ENCODE assay signal across 1 cellular context in genomic region chr11:937853-938261, GRCh38.
TF ChIP-seq lines count a peak whose summit lies in the region.

No MANE protein-coding gene starts in this region.

TF ChIP-seq in K562, 482 proteins besides CTCF, POLR2A, EP300 and RAD21 (continues in another document):
- TF ChIP-seq ZNF12 (CRISPR knock-in tag; IDR thresholded peaks at IDR 0.05), result no peak
- TF ChIP-seq HMGXB4 (CRISPR knock-in tag; IDR thresholded peaks at IDR 0.05), result no peak
- TF ChIP-seq GTF2A2 (tag; IDR thresholded peaks at IDR 0.05), result no peak
- no peak for TF ChIP-seq RHOXF2B (CRISPR knock-in tag; conservative IDR thresholded peaks at IDR 0.05)
- no peak for TF ChIP-seq IRF2 (CRISPR knock-in tag; IDR thresholded peaks at IDR 0.05)
- TF ChIP-seq ESRRB (CRISPR knock-in tag; IDR thresholded peaks at IDR 0.05; ENCODE audit: borderline replicate concordance), result no peak
- no peak for TF ChIP-seq ZNF75A (CRISPR knock-in tag; IDR thresholded peaks at IDR 0.05)
- TF ChIP-seq E2F4 (CRISPR knock-in tag; IDR thresholded peaks at IDR 0.05; ENCODE audit: low read depth), result no peak
- no peak for TF ChIP-seq CBFA2T3 (IDR thresholded peaks at IDR 0.05)
- TF ChIP-seq NR2C1 (IDR thresholded peaks at IDR 0.05), result no peak
- no peak for TF ChIP-seq NR2C1 (tag; IDR thresholded peaks at IDR 0.05)
- no peak for TF ChIP-seq ZNF668 (CRISPR knock-in tag; IDR thresholded peaks at IDR 0.05)
- TF ChIP-seq MYNN (IDR thresholded peaks at IDR 0.05), result no peak
- no peak for TF ChIP-seq MYNN (CRISPR knock-in tag; IDR thresholded peaks at IDR 0.05)
- TF ChIP-seq MCM7 (IDR thresholded peaks at IDR 0.05), result no peak
- no peak for TF ChIP-seq TRIM25 (IDR thresholded peaks at IDR 0.05; ENCODE audit: borderline replicate concordance)
- peak; percentile 20; the same call in 1 of the 2 replicates for TF ChIP-seq MAFK (IDR thresholded peaks at IDR 0.05; ENCODE audit: low read length)
- TF ChIP-seq ZNF695 (CRISPR knock-in tag; IDR thresholded peaks at IDR 0.05), result no peak
- no peak for TF ChIP-seq ZBTB2 (IDR thresholded peaks at IDR 0.05)
- no peak for TF ChIP-seq TAF7 (tag; IDR thresholded peaks at IDR 0.05)
- TF ChIP-seq ELF2 (CRISPR knock-in tag; IDR thresholded peaks at IDR 0.05), result no peak
- peak; percentile 35; the same call in 1 of the 2 replicates for TF ChIP-seq PKNOX1 (IDR thresholded peaks at IDR 0.05)
- peak; percentile 38; the same call in 1 of the 2 replicates for TF ChIP-seq TFAP4 (CRISPR knock-in tag; IDR thresholded peaks at IDR 0.05; ENCODE audit: borderline replicate concordance)
- peak; percentile 72 for TF ChIP-seq C11orf30 (IDR thresholded peaks at IDR 0.05; ENCODE audit: low read depth)
- TF ChIP-seq, protein P1, sequence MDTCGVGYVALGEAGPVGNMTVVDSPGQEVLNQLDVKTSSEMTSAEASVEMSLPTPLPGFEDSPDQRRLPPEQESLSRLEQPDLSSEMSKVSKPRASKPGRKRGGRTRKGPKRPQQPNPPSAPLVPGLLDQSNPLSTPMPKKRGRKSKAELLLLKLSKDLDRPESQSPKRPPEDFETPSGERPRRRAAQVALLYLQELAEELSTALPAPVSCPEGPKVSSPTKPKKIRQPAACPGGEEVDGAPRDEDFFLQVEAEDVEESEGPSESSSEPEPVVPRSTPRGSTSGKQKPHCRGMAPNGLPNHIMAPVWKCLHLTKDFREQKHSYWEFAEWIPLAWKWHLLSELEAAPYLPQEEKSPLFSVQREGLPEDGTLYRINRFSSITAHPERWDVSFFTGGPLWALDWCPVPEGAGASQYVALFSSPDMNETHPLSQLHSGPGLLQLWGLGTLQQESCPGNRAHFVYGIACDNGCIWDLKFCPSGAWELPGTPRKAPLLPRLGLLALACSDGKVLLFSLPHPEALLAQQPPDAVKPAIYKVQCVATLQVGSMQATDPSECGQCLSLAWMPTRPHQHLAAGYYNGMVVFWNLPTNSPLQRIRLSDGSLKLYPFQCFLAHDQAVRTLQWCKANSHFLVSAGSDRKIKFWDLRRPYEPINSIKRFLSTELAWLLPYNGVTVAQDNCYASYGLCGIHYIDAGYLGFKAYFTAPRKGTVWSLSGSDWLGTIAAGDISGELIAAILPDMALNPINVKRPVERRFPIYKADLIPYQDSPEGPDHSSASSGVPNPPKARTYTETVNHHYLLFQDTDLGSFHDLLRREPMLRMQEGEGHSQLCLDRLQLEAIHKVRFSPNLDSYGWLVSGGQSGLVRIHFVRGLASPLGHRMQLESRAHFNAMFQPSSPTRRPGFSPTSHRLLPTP (IDR thresholded peaks at IDR 0.05; ENCODE audit: borderline replicate concordance, extremely low read depth, insufficient read length), result no peak
- no peak for TF ChIP-seq CEBPB (tag; IDR thresholded peaks at IDR 0.05)
- no peak for TF ChIP-seq ZNF740 (CRISPR knock-in tag; IDR thresholded peaks at IDR 0.05)
- TF ChIP-seq ZNF740 (tag; IDR thresholded peaks at IDR 0.05), result no peak
- TF ChIP-seq NFYB (IDR thresholded peaks at IDR 0.05; ENCODE audit: extremely low read depth, insufficient read length), result no peak
- no peak for TF ChIP-seq BCLAF1 (IDR thresholded peaks at IDR 0.05; ENCODE audit: borderline replicate concordance in 1 of 2, control insufficient read depth in 1 of 2, low read depth in 2 of 2, low read length in 1 of 2)
- TF ChIP-seq HEY1 (CRISPR knock-in tag; IDR thresholded peaks at IDR 0.05; ENCODE audit: borderline replicate concordance), result no peak
- TF ChIP-seq SMARCA4 (IDR thresholded peaks at IDR 0.05), result no peak
- TF ChIP-seq ZFX (CRISPR knock-in tag; IDR thresholded peaks at IDR 0.05), result no peak
- no peak for TF ChIP-seq RFX7 (CRISPR knock-in tag; IDR thresholded peaks at IDR 0.05)
- TF ChIP-seq PRPF4 (IDR thresholded peaks at IDR 0.05; ENCODE audit: insufficient read depth, low read depth, low read length, poor library complexity, severe bottlenecking), result no peak
- TF ChIP-seq, protein P2, sequence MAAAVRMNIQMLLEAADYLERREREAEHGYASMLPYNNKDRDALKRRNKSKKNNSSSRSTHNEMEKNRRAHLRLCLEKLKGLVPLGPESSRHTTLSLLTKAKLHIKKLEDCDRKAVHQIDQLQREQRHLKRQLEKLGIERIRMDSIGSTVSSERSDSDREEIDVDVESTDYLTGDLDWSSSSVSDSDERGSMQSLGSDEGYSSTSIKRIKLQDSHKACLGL (CRISPR knock-in tag; IDR thresholded peaks at IDR 0.05; ENCODE audit: borderline replicate concordance, poor library complexity, severe bottlenecking), result no peak
- TF ChIP-seq ZBTB1 (CRISPR knock-in tag; IDR thresholded peaks at IDR 0.05; ENCODE audit: borderline replicate concordance, low read depth), result no peak
- peak; percentile 61 for TF ChIP-seq ZNF316 (IDR thresholded peaks at IDR 0.05)
- no peak for TF ChIP-seq ZNF239 (CRISPR knock-in tag; IDR thresholded peaks at IDR 0.05)
- no peak for TF ChIP-seq PTBP1 (IDR thresholded peaks at IDR 0.05; ENCODE audit: low read depth, low read length)
- no peak for TF ChIP-seq NFATC3 (IDR thresholded peaks at IDR 0.05)
- no peak for TF ChIP-seq BRCA1 (IDR thresholded peaks at IDR 0.05)
- TF ChIP-seq BRCA1 (CRISPR knock-in tag; IDR thresholded peaks at IDR 0.05), result no peak
- no peak for TF ChIP-seq RBM25 (IDR thresholded peaks at IDR 0.05; ENCODE audit: low read depth, low read length, severe bottlenecking)
- TF ChIP-seq, protein P3, sequence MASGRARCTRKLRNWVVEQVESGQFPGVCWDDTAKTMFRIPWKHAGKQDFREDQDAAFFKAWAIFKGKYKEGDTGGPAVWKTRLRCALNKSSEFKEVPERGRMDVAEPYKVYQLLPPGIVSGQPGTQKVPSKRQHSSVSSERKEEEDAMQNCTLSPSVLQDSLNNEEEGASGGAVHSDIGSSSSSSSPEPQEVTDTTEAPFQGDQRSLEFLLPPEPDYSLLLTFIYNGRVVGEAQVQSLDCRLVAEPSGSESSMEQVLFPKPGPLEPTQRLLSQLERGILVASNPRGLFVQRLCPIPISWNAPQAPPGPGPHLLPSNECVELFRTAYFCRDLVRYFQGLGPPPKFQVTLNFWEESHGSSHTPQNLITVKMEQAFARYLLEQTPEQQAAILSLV (tag; IDR thresholded peaks at IDR 0.05), result no peak
- no peak for TF ChIP-seq OTX1 (CRISPR knock-in tag; IDR thresholded peaks at IDR 0.05)
- 0 out of 2 replicates have a peak, but pooled peaks have one; percentile 24 for TF ChIP-seq MAFG (tag; conservative IDR thresholded peaks at IDR 0.05)
- no peak for TF ChIP-seq ZNF134 (CRISPR knock-in tag; conservative IDR thresholded peaks at IDR 0.05)
- no peak for TF ChIP-seq KAT8 (IDR thresholded peaks at IDR 0.05; ENCODE audit: low read depth)
- TF ChIP-seq, protein P4, sequence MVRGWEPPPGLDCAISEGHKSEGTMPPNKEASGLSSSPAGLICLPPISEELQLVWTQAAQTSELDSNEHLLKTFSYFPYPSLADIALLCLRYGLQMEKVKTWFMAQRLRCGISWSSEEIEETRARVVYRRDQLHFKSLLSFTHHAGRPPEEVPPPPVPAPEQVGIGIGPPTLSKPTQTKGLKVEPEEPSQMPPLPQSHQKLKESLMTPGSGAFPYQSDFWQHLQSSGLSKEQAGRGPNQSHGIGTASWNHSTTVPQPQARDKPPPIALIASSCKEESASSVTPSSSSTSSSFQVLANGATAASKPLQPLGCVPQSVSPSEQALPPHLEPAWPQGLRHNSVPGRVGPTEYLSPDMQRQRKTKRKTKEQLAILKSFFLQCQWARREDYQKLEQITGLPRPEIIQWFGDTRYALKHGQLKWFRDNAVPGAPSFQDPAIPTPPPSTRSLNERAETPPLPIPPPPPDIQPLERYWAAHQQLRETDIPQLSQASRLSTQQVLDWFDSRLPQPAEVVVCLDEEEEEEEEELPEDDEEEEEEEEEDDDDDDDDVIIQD (CRISPR knock-in tag; IDR thresholded peaks at IDR 0.05), result no peak
